14 cellular contexts compared by ENCODE assay signal in genomic region chr2:23376972-23377371, GRCh38. TPM values are rescaled to one million over a fixed set of nuclear protein-coding genes. Genes with fewer than 3 reads are reported as not detected.
DNase-seq lines count a peak whose midpoint lies in the region; ATAC-seq and TF ChIP-seq lines count a peak whose summit lies in the region.
"Had no signal": no experiment of that assay in that cellular context is flagged by ENCODE, and none has a peak within 500 bp of the region (broad histone marks: within the 10 kb centered on the region; RNA-seq: fewer than 3 reads in every experiment).

No MANE protein-coding gene starts in this region.

- peaks cover 20% of the 10 kb centered on the region for H3K4me1 ChIP-seq in SJSA1 (replicated peaks)
- H3K4me1 ChIP-seq: HAP-1 had no signal

- DNase-seq in EH (ENCODE audit: low read depth), result peak; percentile 39
- peak; percentile 47 to 60 for DNase-seq in SJSA1 (ENCODE audit: low read depth in 1 of 2, low spot score in 2 of 2)
- peak; percentile 10 to 70 for DNase-seq in cardiac fibroblast (ENCODE audit: low read depth in 2 of 2)
- DNase-seq in iris pigment epithelial cell (ENCODE audit: low read depth), result peak; percentile 65
- no peak for DNase-seq in posterior cingulate gyrus
- no peak for DNase-seq in HUDEP-2 (lab: John Stamatoyannopoulos, UW; ENCODE audit: unreplicated experiment in 76 of 76)
- DNase-seq in stimulated activated CD4-positive, alpha-beta T cell treated with anti-CD3 and anti-CD28 coated beads, Interleukin-15, amount 100 ng/mL, for 24 hours, result no peak
- DNase-seq: CD4-positive, CD25-positive, alpha-beta regulatory T cell had no signal

- no peak for TF ChIP-seq CTCF in cardiac fibroblast (IDR thresholded peaks at IDR 0.05; ENCODE audit: low read depth, low read length)

- H3K9me3 ChIP-seq in SJSA1 (replicated peaks), result no peaks in the 10 kb centered on the region
- H3K9me3 ChIP-seq: BLaER1 treated with 17β-estradiol and CSF1 and Interleukin-3, amounts not matched to agents 10 nM and 100 nM; HAP-1 had no signal

- H3K27ac ChIP-seq in SJSA1, result no peak overlapping the region; the same call in 1 of the 2 replicates
- H3K27ac ChIP-seq: BLaER1 treated with 17β-estradiol and CSF1 and Interleukin-3, amounts not matched to agents 10 nM and 100 nM had no signal

- no peak overlapping the region for H3K4me3 ChIP-seq in SJSA1
- H3K4me3 ChIP-seq in cardiac fibroblast (replicated peaks in 1 of 2; ENCODE audit: low read depth in 2 of 2, low read length in 2 of 2), result no peak overlapping the region
- H3K4me3 ChIP-seq: BLaER1 treated with 17β-estradiol and CSF1 and Interleukin-3, amounts not matched to agents 10 nM and 100 nM; GM12878; GM23338; HAP-1 had no signal

- intact Hi-C loops in posterior cingulate gyrus (cut with DNase I), result no loop called here

- no peaks in the 10 kb centered on the region for H3K27me3 ChIP-seq in SJSA1 (replicated peaks)

- H3K36me3 ChIP-seq in SJSA1, result no peaks in the 10 kb centered on the region
- H3K36me3 ChIP-seq: BLaER1 treated with 17β-estradiol and CSF1 and Interleukin-3, amounts not matched to agents 10 nM and 100 nM; HAP-1 had no signal

- ATAC-seq in GM19463 (IDR thresholded peaks at IDR 0.05; ENCODE audit: unreplicated experiment), result no peak
- ATAC-seq: GM12878, GM23338 had no signal

RNA-seq across cellular contexts. Expression of gene KLHL29, which starts 8.0 kb away (rescaled TPM):
- total RNA-seq in SJSA1 (2014; rRNA removed; shearing (Covaris generic)), result 1.1 and 1.9 TPM in 2 replicates
- total RNA-seq: G401 had no signal

Comparison
In these comparisons a context has a peak if more than half of its experiments do, and no peak if none do; other contexts are left out.
1. DNase-seq: peak in EH (single experiment), SJSA1 (2 of 2), cardiac fibroblast (2 of 2) and iris pigment epithelial cell (single experiment); none in posterior cingulate gyrus (0 of 10), HUDEP-2 (0 of 76) and stimulated activated CD4-positive, alpha-beta T cell treated with anti-CD3 and anti-CD28 coated beads, Interleukin-15, amount 100 ng/mL, for 24 hours (single experiment).